Comparison of ENCODE assay signal across 13 cellular contexts in genomic region chr9:94506370-94506769, GRCh38. TPM values are rescaled to one million over a fixed set of nuclear protein-coding genes. Genes with fewer than 3 reads are reported as not detected.
"Had no signal": no experiment of that assay in that cellular context is flagged by ENCODE, and none has a peak within 500 bp of the region (broad histone marks: within the 10 kb centered on the region; RNA-seq: fewer than 3 reads in every experiment).

No MANE protein-coding gene starts in this region.

RNA-seq across cellular contexts. Expression of gene PCAT7, which starts 48.5 kb away (rescaled TPM):
- total RNA-seq: activated B cell treated with CpG ODN at 0.5 μM for 24 hours; activated CD4-positive, alpha-beta memory T cell treated with anti-CD3 and anti-CD28 coated beads for 36 hours; activated CD4-positive, alpha-beta memory T cell treated with anti-CD3 and anti-CD28 coated beads, Interleukin-2, amount 10 ng/mL, durations not matched to agents 7 days and 5 days; activated CD4-positive, alpha-beta T cell treated with anti-CD3 and anti-CD28 coated beads for 36 hours; activated CD4-positive, alpha-beta T cell treated with anti-CD3 and anti-CD28 coated beads, Interleukin-2, amount 10 ng/mL, durations not matched to agents 24 days and 14 days; activated CD4-positive, alpha-beta T cell treated with anti-CD3 and anti-CD28 coated beads, Interleukin-2, amount 10 ng/mL, durations not matched to agents 7 days and 5 days; activated CD8-positive, alpha-beta memory T cell treated with anti-CD3 and anti-CD28 coated beads for 36 hours; activated CD8-positive, alpha-beta memory T cell treated with anti-CD3 and anti-CD28 coated beads, Interleukin-2, amount 10 ng/mL, durations not matched to agents 7 days and 5 days; activated CD8-positive, alpha-beta T cell treated with anti-CD3 and anti-CD28 coated beads for 36 hours; activated CD8-positive, alpha-beta T cell treated with anti-CD3 and anti-CD28 coated beads, Interleukin-2, amount 10 ng/mL, durations not matched to agents 7 days and 5 days; T-helper 1 cell treated with Interleukin-12 subunit alpha and Interleukin-12 subunit beta and Interleukin-4 antibody, amounts not matched to agents 30 ng/mL and 1 ng/mL, for 36 hours; T-helper 17 cell; T-helper 2 cell treated with Interferon-gamma antibody and Interleukin-4, amounts not matched to agents 100 ng/mL and 5 ng/mL, for 36 hours had no signal
